ENCODE assay signal across 29 cellular contexts in the genomic region with DNA sequence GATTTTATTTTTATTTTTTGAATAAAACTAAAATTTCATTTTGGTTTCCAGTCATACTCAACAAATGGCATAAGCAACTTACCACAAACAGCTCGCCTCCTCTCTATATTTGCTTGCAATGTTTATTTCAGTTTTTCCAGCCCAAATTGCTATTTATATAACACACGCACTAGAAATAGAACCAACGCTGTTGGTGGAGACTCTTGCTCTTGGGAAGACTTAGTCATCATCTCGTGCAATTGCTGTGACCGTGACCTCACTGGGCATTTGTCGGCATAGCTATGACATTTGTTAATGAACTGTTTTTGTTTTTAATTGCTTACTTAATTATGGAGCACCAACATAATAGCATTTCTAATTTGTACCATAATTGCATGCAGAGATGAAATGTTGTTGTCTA.
"Had no signal": no experiment of that assay in that cellular context is flagged by ENCODE, and none has a peak within 500 bp of the region (broad histone marks: within the 10 kb centered on the region; RNA-seq: fewer than 3 reads in every experiment).

No MANE protein-coding gene starts in this region.

- FAIRE-seq: astrocyte, endothelial cell of umbilical vein had no signal

- H3K9me3 ChIP-seq: heart left ventricle, psoas muscle, sigmoid colon, suprapubic skin, tibial artery, upper lobe of right lung had no signal

- H3K9ac ChIP-seq: parathyroid adenoma had no signal

- ATAC-seq: esophagus mucosa; foreskin keratinocyte; heart left ventricle; naive thymus-derived CD8-positive, alpha-beta T cell; upper lobe of right lung; WTC11 had no signal

- H3K4me3 ChIP-seq: heart left ventricle, psoas muscle, sigmoid colon, suprapubic skin, tibial artery, upper lobe of right lung had no signal

- H3K27ac Mint-ChIP-seq: activated CD4-positive, alpha-beta memory T cell treated with anti-CD3 and anti-CD28 coated beads, Interleukin-2, amount 10 ng/mL, durations not matched to agents 7 days and 5 days; activated CD4-positive, alpha-beta T cell treated with anti-CD3 and anti-CD28 coated beads, Interleukin-2, amount 10 ng/mL, durations not matched to agents 7 days and 5 days; activated T-cell treated with anti-CD3 and anti-CD28 coated beads, Interleukin-2, amount 50 U/mL, for 24 hours; immature natural killer cell; mesothelial cell of epicardium; naive thymus-derived CD8-positive, alpha-beta T cell; WTC11 had no signal

- H3K4me1 ChIP-seq: foreskin keratinocyte, heart left ventricle, parathyroid adenoma, psoas muscle, sigmoid colon, suprapubic skin, tibial artery, upper lobe of right lung had no signal

- DNase-seq: activated CD4-positive, alpha-beta memory T cell treated with anti-CD3 and anti-CD28 coated beads, Interleukin-2, amount 10 ng/mL, durations not matched to agents 7 days and 5 days; activated CD4-positive, alpha-beta T cell treated with anti-CD3 and anti-CD28 coated beads for 1 hour; activated CD4-positive, alpha-beta T cell treated with anti-CD3 and anti-CD28 coated beads, Interleukin-2, amount 10 ng/mL, durations not matched to agents 7 days and 5 days; activated CD8-positive, alpha-beta memory T cell treated with anti-CD3 and anti-CD28 coated beads, Interleukin-2, amount 50 U/mL, for 48 hours; activated gamma-delta T cell treated with Interleukin-2 at 50 U/mL for 16 hours; activated naive CD4-positive, alpha-beta T cell treated with anti-CD3 and anti-CD28 coated beads, Interleukin-2, amount 50 U/mL, for 16 hours; activated T-cell treated with anti-CD3 and anti-CD28 coated beads, Interleukin-2, amount 50 U/mL, for 24 hours; amniotic stem cell; brain microvascular endothelial cell; foreskin keratinocyte; heart left ventricle; hypothalamus; immature natural killer cell; naive thymus-derived CD8-positive, alpha-beta T cell; occipital lobe; psoas muscle; sigmoid colon; stimulated activated naive CD4-positive, alpha-beta T cell; T-helper 2 cell; tibial artery; upper lobe of right lung had no signal

- H3K4me1 Mint-ChIP-seq: activated CD4-positive, alpha-beta memory T cell treated with anti-CD3 and anti-CD28 coated beads, Interleukin-2, amount 10 ng/mL, durations not matched to agents 7 days and 5 days; activated CD4-positive, alpha-beta T cell treated with anti-CD3 and anti-CD28 coated beads, Interleukin-2, amount 10 ng/mL, durations not matched to agents 7 days and 5 days; immature natural killer cell; mesothelial cell of epicardium; naive thymus-derived CD8-positive, alpha-beta T cell had no signal

- H2AFZ ChIP-seq: parathyroid adenoma had no signal

- H3K79me2 ChIP-seq: parathyroid adenoma had no signal

- H3K27me3 Mint-ChIP-seq: activated CD4-positive, alpha-beta memory T cell treated with anti-CD3 and anti-CD28 coated beads, Interleukin-2, amount 10 ng/mL, durations not matched to agents 7 days and 5 days had no signal

- H3K36me3 Mint-ChIP-seq: immature natural killer cell; mesothelial cell of epicardium; naive thymus-derived CD8-positive, alpha-beta T cell; WTC11 had no signal

- H3K27me3 ChIP-seq: brain microvascular endothelial cell, foreskin keratinocyte, heart left ventricle, sigmoid colon, suprapubic skin, tibial artery, upper lobe of right lung had no signal

- H3K36me3 ChIP-seq: brain microvascular endothelial cell, heart left ventricle, sigmoid colon, suprapubic skin, tibial artery, upper lobe of right lung had no signal

- H3K4me3 Mint-ChIP-seq: activated CD4-positive, alpha-beta memory T cell treated with anti-CD3 and anti-CD28 coated beads, Interleukin-2, amount 10 ng/mL, durations not matched to agents 7 days and 5 days; activated CD4-positive, alpha-beta T cell treated with anti-CD3 and anti-CD28 coated beads, Interleukin-2, amount 10 ng/mL, durations not matched to agents 7 days and 5 days; activated T-cell treated with anti-CD3 and anti-CD28 coated beads, Interleukin-2, amount 50 U/mL, for 24 hours; immature natural killer cell; mesothelial cell of epicardium; naive thymus-derived CD8-positive, alpha-beta T cell; neural crest cell; WTC11 had no signal

- H3K27ac ChIP-seq: brain microvascular endothelial cell, foreskin keratinocyte, heart left ventricle, parathyroid adenoma, psoas muscle, sigmoid colon, suprapubic skin, tibial artery, upper lobe of right lung had no signal

- H3K9me3 Mint-ChIP-seq: activated CD4-positive, alpha-beta memory T cell treated with anti-CD3 and anti-CD28 coated beads, Interleukin-2, amount 10 ng/mL, durations not matched to agents 7 days and 5 days; activated CD4-positive, alpha-beta T cell treated with anti-CD3 and anti-CD28 coated beads, Interleukin-2, amount 10 ng/mL, durations not matched to agents 7 days and 5 days; activated T-cell treated with anti-CD3 and anti-CD28 coated beads, Interleukin-2, amount 50 U/mL, for 24 hours; mesothelial cell of epicardium; naive thymus-derived CD8-positive, alpha-beta T cell; neural crest cell; WTC11 had no signal
